Comparison of ENCODE assay signal across 1 cellular context in the genomic region with DNA sequence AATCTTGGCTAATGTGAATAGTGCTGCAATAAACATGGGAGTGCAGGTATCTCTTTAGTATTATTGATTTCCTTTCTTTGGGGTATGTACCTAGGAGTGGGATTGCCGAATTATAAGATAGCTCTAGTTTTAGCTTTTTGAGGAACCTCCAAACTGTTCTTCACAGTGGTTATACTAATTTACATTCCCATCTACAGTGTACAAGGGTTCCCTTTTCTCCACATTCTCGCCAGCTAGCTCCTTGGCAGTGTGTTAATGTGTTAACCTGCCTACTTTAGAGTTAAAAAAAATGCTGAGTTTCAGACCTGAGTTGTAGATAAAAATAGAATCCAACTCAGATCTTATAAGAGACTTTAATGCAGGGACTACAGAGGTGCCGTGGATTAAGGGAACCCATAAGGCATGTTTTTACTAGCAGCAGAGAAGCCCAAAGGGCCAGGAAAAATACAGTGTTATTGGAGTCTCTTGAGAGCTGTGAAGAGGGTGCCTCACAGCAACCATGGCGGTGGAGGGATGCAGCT.
TF ChIP-seq lines count a peak whose summit lies in the region.

No MANE protein-coding gene starts in this region.

TF ChIP-seq in K562, 482 proteins besides CTCF, POLR2A, EP300 and RAD21 (continued from another document):
- TF ChIP-seq, protein P1, sequence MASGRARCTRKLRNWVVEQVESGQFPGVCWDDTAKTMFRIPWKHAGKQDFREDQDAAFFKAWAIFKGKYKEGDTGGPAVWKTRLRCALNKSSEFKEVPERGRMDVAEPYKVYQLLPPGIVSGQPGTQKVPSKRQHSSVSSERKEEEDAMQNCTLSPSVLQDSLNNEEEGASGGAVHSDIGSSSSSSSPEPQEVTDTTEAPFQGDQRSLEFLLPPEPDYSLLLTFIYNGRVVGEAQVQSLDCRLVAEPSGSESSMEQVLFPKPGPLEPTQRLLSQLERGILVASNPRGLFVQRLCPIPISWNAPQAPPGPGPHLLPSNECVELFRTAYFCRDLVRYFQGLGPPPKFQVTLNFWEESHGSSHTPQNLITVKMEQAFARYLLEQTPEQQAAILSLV (tag; IDR thresholded peaks at IDR 0.05), result no peak
- no peak for TF ChIP-seq HNRNPUL1 (IDR thresholded peaks at IDR 0.05; ENCODE audit: low read length)
